ENCODE assay signal across 38 cellular contexts in genomic region chr2:201751566-201751965, GRCh38. TPM values are rescaled to one million over a fixed set of nuclear protein-coding genes. Genes with fewer than 3 reads are reported as not detected.
"Had no signal": no experiment of that assay in that cellular context is flagged by ENCODE, and none has a peak within 500 bp of the region (broad histone marks: within the 10 kb centered on the region; RNA-seq: fewer than 3 reads in every experiment).

No MANE protein-coding gene starts in this region.

- FAIRE-seq: bronchial epithelial cell had no signal

- H3K4me1 ChIP-seq: ascending aorta had no signal

- DNase-seq: activated CD4-positive, alpha-beta memory T cell treated with anti-CD3 and anti-CD28 coated beads, Interleukin-2, amount 10 ng/mL, durations not matched to agents 7 days and 5 days; activated CD4-positive, alpha-beta T cell treated with anti-CD3 and anti-CD28 coated beads for 1 hour; activated CD4-positive, alpha-beta T cell treated with anti-CD3 and anti-CD28 coated beads for 36 hours; activated CD4-positive, alpha-beta T cell treated with anti-CD3 and anti-CD28 coated beads for 48 hours; activated CD4-positive, alpha-beta T cell treated with anti-CD3 and anti-CD28 coated beads, Interleukin-2, amount 10 ng/mL, durations not matched to agents 7 days and 5 days; activated CD4-positive, alpha-beta T cell treated with anti-CD3 and anti-CD28 coated beads, Interleukin-2, amount 50 U/mL, for 48 hours; activated CD4-positive, CD25-positive, alpha-beta regulatory T cell; activated CD8-positive, alpha-beta memory T cell treated with anti-CD3 and anti-CD28 coated beads for 24 hours; activated CD8-positive, alpha-beta memory T cell treated with anti-CD3 and anti-CD28 coated beads, Interleukin-2, amount 10 ng/mL, durations not matched to agents 7 days and 5 days; activated CD8-positive, alpha-beta memory T cell treated with anti-CD3 and anti-CD28 coated beads, Interleukin-2, amount 50 U/mL, for 48 hours; activated CD8-positive, alpha-beta T cell treated with anti-CD3 and anti-CD28 coated beads, Interleukin-2, amount 10 ng/mL, durations not matched to agents 7 days and 5 days; activated effector memory CD4-positive, alpha-beta T cell treated with anti-CD3 and anti-CD28 coated beads, Interleukin-2, amount 50 U/mL, for 16 hours; activated gamma-delta T cell treated with Interleukin-2 at 50 U/mL for 16 hours; activated naive CD4-positive, alpha-beta T cell; activated naive CD4-positive, alpha-beta T cell treated with anti-CD3 and anti-CD28 coated beads for 36 hours; activated naive CD8-positive, alpha-beta T cell treated with anti-CD3 and anti-CD28 coated beads, Interleukin-2, amount 10 ng/mL, durations not matched to agents 7 days and 5 days; activated naive CD8-positive, alpha-beta T cell treated with anti-CD3 and anti-CD28 coated beads, Interleukin-2, amount 50 U/mL, for 24 hours; activated T-cell treated with anti-CD3 and anti-CD28 coated beads, Interleukin-2, amount 50 U/mL, for 24 hours; activated T-cell treated with anti-CD3 and anti-CD28 coated beads, Interleukin-2, amount 50 U/mL, for 48 hours; amygdala; anterior cingulate cortex; caudate nucleus; cerebellar nuclear complex; T-helper 1 cell; T-helper 2 cell; T-helper 9 cell; WERI-Rb-1 had no signal

- H3K27ac ChIP-seq: ascending aorta, cardiac muscle cell, WERI-Rb-1 had no signal

- H3K27ac Mint-ChIP-seq: activated CD4-positive, alpha-beta memory T cell treated with anti-CD3 and anti-CD28 coated beads, Interleukin-2, amount 10 ng/mL, durations not matched to agents 7 days and 5 days; activated CD4-positive, alpha-beta T cell treated with anti-CD3 and anti-CD28 coated beads for 36 hours; activated CD4-positive, alpha-beta T cell treated with anti-CD3 and anti-CD28 coated beads, Interleukin-2, amount 10 ng/mL, durations not matched to agents 7 days and 5 days; activated CD8-positive, alpha-beta memory T cell treated with anti-CD3 and anti-CD28 coated beads, Interleukin-2, amount 10 ng/mL, durations not matched to agents 7 days and 5 days; activated CD8-positive, alpha-beta T cell treated with anti-CD3 and anti-CD28 coated beads, Interleukin-2, amount 10 ng/mL, durations not matched to agents 7 days and 5 days; activated naive CD4-positive, alpha-beta T cell treated with anti-CD3 and anti-CD28 coated beads for 36 hours; activated naive CD4-positive, alpha-beta T cell treated with anti-CD3 and anti-CD28 coated beads, Interleukin-2, amount 50 U/mL, for 24 hours; activated naive CD8-positive, alpha-beta T cell; activated naive CD8-positive, alpha-beta T cell treated with anti-CD3 and anti-CD28 coated beads, Interleukin-2, amount 10 ng/mL, durations not matched to agents 7 days and 5 days; activated naive CD8-positive, alpha-beta T cell treated with anti-CD3 and anti-CD28 coated beads, Interleukin-2, amount 50 U/mL, for 24 hours; activated T-cell treated with anti-CD3 and anti-CD28 coated beads, Interleukin-2, amount 50 U/mL, for 24 hours; brain; T-helper 1 cell treated with Interleukin-12 subunit alpha and Interleukin-12 subunit beta and Interleukin-4 antibody, amounts not matched to agents 30 μg/mL and 1 μg/mL, for 36 hours; T-helper 2 cell treated with Interferon-gamma antibody and Interleukin-4, amounts not matched to agents 5 μg/mL and 100 μg/mL, for 36 hours; WTC11 had no signal

- ATAC-seq: activated CD4-positive, alpha-beta T cell treated with anti-CD3 and anti-CD28 coated beads for 36 hours; activated CD4-positive, CD25-positive, alpha-beta regulatory T cell treated with anti-CD3 and anti-CD28 coated beads, Interleukin-2, amount 50 U/mL, for 24 hours; activated CD8-positive, alpha-beta memory T cell treated with anti-CD3 and anti-CD28 coated beads, Interleukin-2, amount 10 ng/mL, durations not matched to agents 7 days and 5 days; activated CD8-positive, alpha-beta T cell treated with anti-CD3 and anti-CD28 coated beads, Interleukin-2, amount 10 ng/mL, durations not matched to agents 7 days and 5 days; activated naive CD8-positive, alpha-beta T cell treated with anti-CD3 and anti-CD28 coated beads, Interleukin-2, amount 50 U/mL, for 24 hours; WTC11 had no signal

- H3K27me3 ChIP-seq: ascending aorta, cardiac muscle cell had no signal

- H3K4me1 Mint-ChIP-seq: activated CD4-positive, alpha-beta memory T cell treated with anti-CD3 and anti-CD28 coated beads, Interleukin-2, amount 10 ng/mL, durations not matched to agents 7 days and 5 days; activated CD4-positive, alpha-beta T cell treated with anti-CD3 and anti-CD28 coated beads for 36 hours; activated CD4-positive, alpha-beta T cell treated with anti-CD3 and anti-CD28 coated beads, Interleukin-2, amount 10 ng/mL, durations not matched to agents 7 days and 5 days; activated CD8-positive, alpha-beta memory T cell treated with anti-CD3 and anti-CD28 coated beads, Interleukin-2, amount 10 ng/mL, durations not matched to agents 7 days and 5 days; activated naive CD4-positive, alpha-beta T cell treated with anti-CD3 and anti-CD28 coated beads, Interleukin-2, amount 50 U/mL, for 24 hours; activated naive CD8-positive, alpha-beta T cell treated with anti-CD3 and anti-CD28 coated beads, Interleukin-2, amount 10 ng/mL, durations not matched to agents 7 days and 5 days; activated naive CD8-positive, alpha-beta T cell treated with anti-CD3 and anti-CD28 coated beads, Interleukin-2, amount 50 U/mL, for 24 hours; central memory CD8-positive, alpha-beta T cell; WTC11 had no signal

- H3K27me3 Mint-ChIP-seq: activated CD4-positive, alpha-beta memory T cell treated with anti-CD3 and anti-CD28 coated beads, Interleukin-2, amount 10 ng/mL, durations not matched to agents 7 days and 5 days; activated CD4-positive, alpha-beta T cell treated with anti-CD3 and anti-CD28 coated beads for 36 hours; activated CD4-positive, alpha-beta T cell treated with anti-CD3 and anti-CD28 coated beads, Interleukin-2, amount 10 ng/mL, durations not matched to agents 7 days and 5 days; activated CD8-positive, alpha-beta memory T cell treated with anti-CD3 and anti-CD28 coated beads, Interleukin-2, amount 10 ng/mL, durations not matched to agents 7 days and 5 days; activated naive CD4-positive, alpha-beta T cell treated with anti-CD3 and anti-CD28 coated beads, Interleukin-2, amount 50 U/mL, for 24 hours; activated naive CD8-positive, alpha-beta T cell; activated naive CD8-positive, alpha-beta T cell treated with anti-CD3 and anti-CD28 coated beads, Interleukin-2, amount 10 ng/mL, durations not matched to agents 7 days and 5 days; activated naive CD8-positive, alpha-beta T cell treated with anti-CD3 and anti-CD28 coated beads, Interleukin-2, amount 50 U/mL, for 24 hours; activated T-cell treated with anti-CD3 and anti-CD28 coated beads, Interleukin-2, amount 50 U/mL, for 24 hours; brain; central memory CD8-positive, alpha-beta T cell had no signal

- H3K36me3 Mint-ChIP-seq: activated naive CD4-positive, alpha-beta T cell treated with anti-CD3 and anti-CD28 coated beads, Interleukin-2, amount 50 U/mL, for 24 hours; activated naive CD8-positive, alpha-beta T cell treated with anti-CD3 and anti-CD28 coated beads, Interleukin-2, amount 10 ng/mL, durations not matched to agents 7 days and 5 days had no signal

- H3K4me3 Mint-ChIP-seq: activated CD4-positive, alpha-beta memory T cell treated with anti-CD3 and anti-CD28 coated beads, Interleukin-2, amount 10 ng/mL, durations not matched to agents 7 days and 5 days; activated CD4-positive, alpha-beta T cell treated with anti-CD3 and anti-CD28 coated beads for 36 hours; activated CD4-positive, alpha-beta T cell treated with anti-CD3 and anti-CD28 coated beads, Interleukin-2, amount 10 ng/mL, durations not matched to agents 7 days and 5 days; activated CD8-positive, alpha-beta memory T cell treated with anti-CD3 and anti-CD28 coated beads, Interleukin-2, amount 10 ng/mL, durations not matched to agents 7 days and 5 days; activated CD8-positive, alpha-beta T cell treated with anti-CD3 and anti-CD28 coated beads, Interleukin-2, amount 10 ng/mL, durations not matched to agents 7 days and 5 days; activated naive CD4-positive, alpha-beta T cell treated with anti-CD3 and anti-CD28 coated beads for 36 hours; activated naive CD4-positive, alpha-beta T cell treated with anti-CD3 and anti-CD28 coated beads, Interleukin-2, amount 50 U/mL, for 24 hours; activated naive CD8-positive, alpha-beta T cell; activated naive CD8-positive, alpha-beta T cell treated with anti-CD3 and anti-CD28 coated beads, Interleukin-2, amount 10 ng/mL, durations not matched to agents 7 days and 5 days; activated naive CD8-positive, alpha-beta T cell treated with anti-CD3 and anti-CD28 coated beads, Interleukin-2, amount 50 U/mL, for 24 hours; activated T-cell treated with anti-CD3 and anti-CD28 coated beads, Interleukin-2, amount 50 U/mL, for 24 hours; brain; central memory CD8-positive, alpha-beta T cell; T-helper 1 cell treated with Interleukin-12 subunit alpha and Interleukin-12 subunit beta and Interleukin-4 antibody, amounts not matched to agents 30 μg/mL and 1 μg/mL, for 36 hours; T-helper 2 cell treated with Interferon-gamma antibody and Interleukin-4, amounts not matched to agents 5 μg/mL and 100 μg/mL, for 36 hours; WTC11 had no signal

- H3K9me3 Mint-ChIP-seq: activated CD4-positive, alpha-beta memory T cell treated with anti-CD3 and anti-CD28 coated beads, Interleukin-2, amount 10 ng/mL, durations not matched to agents 7 days and 5 days; activated CD4-positive, alpha-beta T cell treated with anti-CD3 and anti-CD28 coated beads, Interleukin-2, amount 10 ng/mL, durations not matched to agents 7 days and 5 days; activated naive CD4-positive, alpha-beta T cell treated with anti-CD3 and anti-CD28 coated beads for 36 hours; activated naive CD4-positive, alpha-beta T cell treated with anti-CD3 and anti-CD28 coated beads, Interleukin-2, amount 50 U/mL, for 24 hours; activated naive CD8-positive, alpha-beta T cell treated with anti-CD3 and anti-CD28 coated beads, Interleukin-2, amount 10 ng/mL, durations not matched to agents 7 days and 5 days; activated naive CD8-positive, alpha-beta T cell treated with anti-CD3 and anti-CD28 coated beads, Interleukin-2, amount 50 U/mL, for 24 hours; activated T-cell treated with anti-CD3 and anti-CD28 coated beads, Interleukin-2, amount 50 U/mL, for 24 hours; brain; central memory CD8-positive, alpha-beta T cell; T-helper 1 cell treated with Interleukin-12 subunit alpha and Interleukin-12 subunit beta and Interleukin-4 antibody, amounts not matched to agents 30 μg/mL and 1 μg/mL, for 36 hours; T-helper 2 cell treated with Interferon-gamma antibody and Interleukin-4, amounts not matched to agents 5 μg/mL and 100 μg/mL, for 36 hours; WTC11 had no signal

RNA-seq across cellular contexts. Expression of gene MPP4, which starts 53.1 kb away (rescaled TPM):
- total RNA-seq: activated CD4-positive, alpha-beta memory T cell treated with anti-CD3 and anti-CD28 coated beads, Interleukin-2, amount 10 ng/mL, durations not matched to agents 7 days and 5 days; activated CD4-positive, alpha-beta T cell treated with anti-CD3 and anti-CD28 coated beads for 36 hours; activated CD4-positive, alpha-beta T cell treated with anti-CD3 and anti-CD28 coated beads, Interleukin-2, amount 10 ng/mL, durations not matched to agents 7 days and 5 days; activated CD8-positive, alpha-beta memory T cell treated with anti-CD3 and anti-CD28 coated beads, Interleukin-2, amount 10 ng/mL, durations not matched to agents 7 days and 5 days; activated CD8-positive, alpha-beta T cell treated with anti-CD3 and anti-CD28 coated beads, Interleukin-2, amount 10 ng/mL, durations not matched to agents 7 days and 5 days; activated naive CD4-positive, alpha-beta T cell treated with anti-CD3 and anti-CD28 coated beads for 36 hours; activated naive CD8-positive, alpha-beta T cell treated with anti-CD3 and anti-CD28 coated beads, Interleukin-2, amount 10 ng/mL, durations not matched to agents 7 days and 5 days; ascending aorta; bronchial epithelial cell; WTC11 had no signal

RNA-seq across cellular contexts. Expression of gene CDK15, which starts 54.8 kb away (rescaled TPM):
- total RNA-seq: activated CD4-positive, alpha-beta memory T cell treated with anti-CD3 and anti-CD28 coated beads, Interleukin-2, amount 10 ng/mL, durations not matched to agents 7 days and 5 days; activated CD4-positive, alpha-beta T cell treated with anti-CD3 and anti-CD28 coated beads for 36 hours; activated CD4-positive, alpha-beta T cell treated with anti-CD3 and anti-CD28 coated beads, Interleukin-2, amount 10 ng/mL, durations not matched to agents 7 days and 5 days; activated CD8-positive, alpha-beta memory T cell treated with anti-CD3 and anti-CD28 coated beads, Interleukin-2, amount 10 ng/mL, durations not matched to agents 7 days and 5 days; activated CD8-positive, alpha-beta T cell treated with anti-CD3 and anti-CD28 coated beads, Interleukin-2, amount 10 ng/mL, durations not matched to agents 7 days and 5 days; activated naive CD4-positive, alpha-beta T cell treated with anti-CD3 and anti-CD28 coated beads for 36 hours; activated naive CD8-positive, alpha-beta T cell treated with anti-CD3 and anti-CD28 coated beads, Interleukin-2, amount 10 ng/mL, durations not matched to agents 7 days and 5 days; cardiac muscle cell; WTC11 had no signal
- polyA plus RNA-seq: cardiac muscle cell had no signal
